Comparison of ENCODE assay signal across 8 cellular contexts in genomic region chr11:122069946-122070345, GRCh38. TPM values are rescaled to one million over a fixed set of nuclear protein-coding genes. Genes with fewer than 3 reads are reported as not detected.
DNase-seq lines count a peak whose midpoint lies in the region; ATAC-seq and TF ChIP-seq lines count a peak whose summit lies in the region.

No MANE protein-coding gene starts in this region.

- H3K4me1 Mint-ChIP-seq in Calu3 (ENCODE audit: low read depth, unreplicated experiment), result no peaks in the 10 kb centered on the region

- no peaks in the 10 kb centered on the region for H3K27me3 ChIP-seq in tibial nerve

- BruUV-seq in Calu3 (replicated peaks; lab: Mats Ljungman, UMichigan), result no TSS peak

- no peak overlapping the region for H3K27ac Mint-ChIP-seq in Calu3 (ENCODE audit: unreplicated experiment)

- H3K9me3 Mint-ChIP-seq in Calu3 (ENCODE audit: low read depth, unreplicated experiment), result no peaks in the 10 kb centered on the region

- H3K27ac ChIP-seq in tibial nerve, result peak overlapping the region; percentile 46 to 80 (median 76)

- H3K4me3 ChIP-seq in astrocyte of the spinal cord (ENCODE audit: low read depth, low read length) (no peak overlapping the region), tibial nerve (no peak overlapping the region)

- no peaks in the 10 kb centered on the region for H3K36me3 Mint-ChIP-seq in Calu3 (ENCODE audit: insufficient read depth, unreplicated experiment)

- intact Hi-C loops in Calu3 (cut with micrococcal nuclease; ENCODE audit: unreplicated experiment), result no loop called here

- peak in 1 of 2 donors; percentile 58 for TF ChIP-seq EP300 in tibial nerve (IDR thresholded peaks at IDR 0.05)

- H3K36me3 ChIP-seq in tibial nerve, result peaks cover 0 to 6% (median 0%) of the 10 kb centered on the region in 3 donors

- peaks cover 57% of the 10 kb centered on the region for H3K27me3 Mint-ChIP-seq in Calu3 (ENCODE audit: unreplicated experiment)

- TF ChIP-seq CTCF in Calu3 (IDR thresholded peaks at IDR 0.05; ENCODE audit: unreplicated experiment), result no peak
- TF ChIP-seq CTCF in astrocyte of the spinal cord (IDR thresholded peaks at IDR 0.05; ENCODE audit: low read depth, low read length), result no peak
- no peak for TF ChIP-seq CTCF in tibial nerve (IDR thresholded peaks at IDR 0.05)

- WGBS in tibial nerve, 2 donors, result 17 to 30% methylated on average over 4 of the region's 4 CpGs

- DNase-seq in Calu3 (peak; percentile 4), M059J (ENCODE audit: low read depth) (peak; percentile 96), astrocyte of the spinal cord (ENCODE audit: low read depth, low spot score) (peak; percentile 91), iris pigment epithelial cell (ENCODE audit: low read depth) (peak; percentile 94), tibial nerve (ENCODE audit: low spot score in 2 of 2) (peak; percentile 65 to 72), cerebellar nuclear complex (lab: John Stamatoyannopoulos, UW) (no peak), SKM-1 (lab: John Stamatoyannopoulos, UW; ENCODE audit: unreplicated experiment) (no peak)

- H3K4me3 Mint-ChIP-seq in Calu3 (ENCODE audit: low read depth, unreplicated experiment), result no peak overlapping the region

- CTCF ChIA-PET in Calu3 (lab: Charles Lee), result no interaction called here

- in situ Hi-C loops in astrocyte of the spinal cord (cut with HindIII; ENCODE audit: low sequenced_read_pairs), result no loop called here

- peaks cover 0 to 47% (median 8%) of the 10 kb centered on the region in 4 donors for H3K4me1 ChIP-seq in tibial nerve

- ATAC-seq in HG02759 (IDR thresholded peaks at IDR 0.05; ENCODE audit: unreplicated experiment), result no peak

- TF ChIP-seq POLR2A in tibial nerve (IDR thresholded peaks at IDR 0.05), result no peak

- peaks cover 0 to 6% (median 0%) of the 10 kb centered on the region in 4 donors for H3K9me3 ChIP-seq in tibial nerve

RNA-seq across cellular contexts. Expression of gene BLID, which starts 46.1 kb away (rescaled TPM):
- total RNA-seq in Calu3 (2022) (not detected in 2 replicates), tibial nerve (1 to 10 TPM; 1.7 to 7.0 (median 4.8) TPM)
- 0.39 and 0.74 TPM in 2 replicates for total RNA-seq in M059J (2014; rRNA removed; shearing (Covaris generic))

Comparison
In these comparisons a context has a peak if more than half of its experiments do, and no peak if none do; other contexts are left out.
1. DNase-seq: peak in Calu3 (single experiment), M059J (single experiment), astrocyte of the spinal cord (single experiment), iris pigment epithelial cell (single experiment) and tibial nerve (2 of 2); none in cerebellar nuclear complex (0 of 2) and SKM-1 (single experiment).